ENCODE assay signal across 1 cellular context in the genomic region with DNA sequence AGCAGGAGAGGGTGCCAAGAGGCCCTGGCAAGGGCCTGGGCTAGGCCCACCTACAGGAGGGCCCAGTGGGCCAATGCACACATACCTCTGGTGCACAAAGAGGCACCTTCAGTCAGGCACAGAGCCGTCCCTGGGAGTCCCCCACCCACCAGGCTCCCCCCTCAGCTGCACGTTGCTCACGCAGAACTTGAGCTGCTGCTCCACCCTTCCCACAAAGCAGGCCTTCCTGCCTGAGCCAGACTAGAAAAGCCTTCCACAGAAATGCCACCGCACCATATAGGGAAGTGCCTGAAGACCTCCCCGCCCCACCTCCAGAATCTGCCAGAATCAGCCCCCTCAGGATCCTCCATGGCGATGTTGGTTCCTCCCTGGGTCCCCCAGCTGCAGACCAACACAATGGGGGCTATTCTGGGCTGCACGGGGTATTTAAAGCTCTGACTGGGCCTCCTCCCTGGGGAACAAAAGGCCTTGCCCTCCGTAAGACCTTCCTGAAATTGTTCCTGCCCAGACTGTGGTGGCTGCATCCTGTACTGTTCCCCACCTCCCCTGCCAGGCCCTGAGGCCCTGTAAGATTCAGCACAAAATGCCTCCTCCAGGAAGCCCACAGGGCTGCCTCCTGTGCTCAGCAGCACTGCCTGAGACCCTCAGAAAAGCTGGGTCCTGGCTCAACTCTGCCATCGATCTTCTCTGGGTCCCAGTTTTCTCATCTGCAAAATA.
TF ChIP-seq lines count a peak whose summit lies in the region.

No MANE protein-coding gene starts in this region.

TF ChIP-seq in HepG2, 621 proteins besides CTCF, POLR2A, EP300 and RAD21 (continued from another document):
- TF ChIP-seq, protein P1, sequence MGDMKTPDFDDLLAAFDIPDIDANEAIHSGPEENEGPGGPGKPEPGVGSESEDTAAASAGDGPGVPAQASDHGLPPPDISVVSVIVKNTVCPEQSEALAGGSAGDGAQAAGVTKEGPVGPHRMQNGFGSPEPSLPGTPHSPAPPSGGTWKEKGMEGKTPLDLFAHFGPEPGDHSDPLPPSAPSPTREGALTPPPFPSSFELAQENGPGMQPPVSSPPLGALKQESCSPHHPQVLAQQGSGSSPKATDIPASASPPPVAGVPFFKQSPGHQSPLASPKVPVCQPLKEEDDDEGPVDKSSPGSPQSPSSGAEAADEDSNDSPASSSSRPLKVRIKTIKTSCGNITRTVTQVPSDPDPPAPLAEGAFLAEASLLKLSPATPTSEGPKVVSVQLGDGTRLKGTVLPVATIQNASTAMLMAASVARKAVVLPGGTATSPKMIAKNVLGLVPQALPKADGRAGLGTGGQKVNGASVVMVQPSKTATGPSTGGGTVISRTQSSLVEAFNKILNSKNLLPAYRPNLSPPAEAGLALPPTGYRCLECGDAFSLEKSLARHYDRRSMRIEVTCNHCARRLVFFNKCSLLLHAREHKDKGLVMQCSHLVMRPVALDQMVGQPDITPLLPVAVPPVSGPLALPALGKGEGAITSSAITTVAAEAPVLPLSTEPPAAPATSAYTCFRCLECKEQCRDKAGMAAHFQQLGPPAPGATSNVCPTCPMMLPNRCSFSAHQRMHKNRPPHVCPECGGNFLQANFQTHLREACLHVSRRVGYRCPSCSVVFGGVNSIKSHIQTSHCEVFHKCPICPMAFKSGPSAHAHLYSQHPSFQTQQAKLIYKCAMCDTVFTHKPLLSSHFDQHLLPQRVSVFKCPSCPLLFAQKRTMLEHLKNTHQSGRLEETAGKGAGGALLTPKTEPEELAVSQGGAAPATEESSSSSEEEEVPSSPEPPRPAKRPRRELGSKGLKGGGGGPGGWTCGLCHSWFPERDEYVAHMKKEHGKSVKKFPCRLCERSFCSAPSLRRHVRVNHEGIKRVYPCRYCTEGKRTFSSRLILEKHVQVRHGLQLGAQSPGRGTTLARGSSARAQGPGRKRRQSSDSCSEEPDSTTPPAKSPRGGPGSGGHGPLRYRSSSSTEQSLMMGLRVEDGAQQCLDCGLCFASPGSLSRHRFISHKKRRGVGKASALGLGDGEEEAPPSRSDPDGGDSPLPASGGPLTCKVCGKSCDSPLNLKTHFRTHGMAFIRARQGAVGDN (CRISPR knock-in tag; IDR thresholded peaks at IDR 0.05), result peak; percentile 25
